ENCODE assay signal across 8 cellular contexts in genomic region chr6:137641474-137642077, GRCh38.
DNase-seq lines count a peak whose midpoint lies in the region; ATAC-seq and TF ChIP-seq lines count a peak whose summit lies in the region.

No MANE protein-coding gene starts in this region.

- H3K9me3 ChIP-seq in A673 (ENCODE audit: low read depth, low read length, poor library complexity, severe bottlenecking) (no peaks in the 10 kb centered on the region), NT2/D1 (ENCODE audit: insufficient read depth, low read length) (no peaks in the 10 kb centered on the region)

- H3K4me1 ChIP-seq in A673 (ENCODE audit: insufficient read depth, low read length, poor library complexity, severe bottlenecking) (no peaks in the 10 kb centered on the region), NT2/D1 (ENCODE audit: insufficient read depth, insufficient read length) (no peaks in the 10 kb centered on the region)

- H3K36me3 ChIP-seq in A673 (ENCODE audit: insufficient read depth, low read length, poor library complexity, severe bottlenecking) = no peaks in the 10 kb centered on the region
- H3K36me3 ChIP-seq in NT2/D1 (ENCODE audit: insufficient read depth, insufficient read length, low read length) = no peaks in the 10 kb centered on the region

- peak; percentile 82 for DNase-seq in A673 (ENCODE audit: low spot score)
- DNase-seq in HL-60 (ENCODE audit: low read depth in 1 of 2, low spot score in 1 of 2) = peak; percentile 16 to 63
- DNase-seq in NT2/D1 (ENCODE audit: low read depth, low spot score) = peak; percentile 60
- DNase-seq in activated CD8-positive, alpha-beta memory T cell treated with anti-CD3 and anti-CD28 coated beads, Interleukin-2, amount 50 U/mL, for 4 hours = peak; percentile 63
- DNase-seq in natural killer cell = peak; percentile 47
- DNase-seq in stimulated activated naive CD4-positive, alpha-beta T cell treated with Interleukin-2 at 50 U/mL for 16 hours (lab: John Stamatoyannopoulos, UW) = peak; percentile 38

- H3K36me3 Mint-ChIP-seq in natural killer cell = no peaks in the 10 kb centered on the region

- POLR2A ChIA-PET in A673 (lab: Charles Lee; ENCODE audit: low non-redundant PET) = no interaction called here

- H3K9me3 Mint-ChIP-seq in natural killer cell = no peaks in the 10 kb centered on the region

- intact Hi-C loops in A673 (cut with micrococcal nuclease; ENCODE audit: unreplicated experiment) (loop anchor here (1.0 to 5.0 kb wide), 5 partner anchors 299 to 674 kb away; no protein-coding TSS in a partner anchor), natural killer cell (cut with micrococcal nuclease) (loop anchor here (1.0 to 10.0 kb wide), 5 partner anchors 370 to 797 kb away; no protein-coding TSS in a partner anchor)

- peak; percentile 78 for TF ChIP-seq CTCF in A673 (conservative IDR thresholded peaks at IDR 0.05; ENCODE audit: low read depth, low read length)
- TF ChIP-seq CTCF in HL-60 (IDR thresholded peaks at IDR 0.05; ENCODE audit: insufficient read depth, low read length) = peak; percentile 4
- TF ChIP-seq CTCF in natural killer cell (IDR thresholded peaks at IDR 0.05) = peak; percentile 86

- H3K27ac ChIP-seq in A673 (ENCODE audit: low read depth, low read length, poor library complexity, severe bottlenecking) = no peak overlapping the region
- H3K27ac ChIP-seq in HL-60 (replicated peaks) = no peak overlapping the region

- H3K9ac ChIP-seq in NT2/D1 (ENCODE audit: insufficient read length, low read depth) = no peak overlapping the region

- CTCF ChIA-PET in A673 (lab: Charles Lee) = interaction anchor here (0.5 to 1.0 kb wide), 10 partner anchors 51 to 1139 kb away, joined by 3 to 8 read pairs (median 4); no protein-coding TSS in a partner anchor

- no TSS peak for BruUV-seq in A673 (replicated peaks; lab: Mats Ljungman, UMichigan)

- no peak overlapping the region for H3K4me3 Mint-ChIP-seq in natural killer cell

- peaks cover 8 to 31% of the 10 kb centered on the region in 2 donors for H3K27me3 Mint-ChIP-seq in natural killer cell (ENCODE audit: low read depth in 2 of 2)

- H3K4me1 Mint-ChIP-seq in natural killer cell = peaks cover 0 to 5% of the 10 kb centered on the region in 2 donors

- H3K27ac Mint-ChIP-seq in natural killer cell = no peak overlapping the region

- H3K4me3 ChIP-seq in A673 (ENCODE audit: low read depth, low read length, poor library complexity, severe bottlenecking) (no peak overlapping the region), HL-60 (replicated peaks; ENCODE audit: insufficient read depth, low read length) (no peak overlapping the region), NT2/D1 (ENCODE audit: insufficient read length, low read depth) (no peak overlapping the region)

- ATAC-seq in GM18517 (IDR thresholded peaks at IDR 0.05; ENCODE audit: unreplicated experiment) = peak; percentile 62
- peak; percentile 88 for ATAC-seq in esophagus mucosa
- ATAC-seq in natural killer cell = peak; percentile 82 to 95 (median 92)

- H3K27me3 ChIP-seq in A673 (replicated peaks; ENCODE audit: insufficient read depth, low read depth, low read length, poor library complexity) (peaks cover 2% of the 10 kb centered on the region), HL-60 (ENCODE audit: insufficient read depth, poor library complexity, severe bottlenecking) (peaks cover under 1% of the 10 kb centered on the region), NT2/D1 (ENCODE audit: insufficient read depth, insufficient read length) (no peaks in the 10 kb centered on the region)

Comparison
In these comparisons a context has a peak if more than half of its experiments do, and no peak if none do; other contexts are left out.
1. CTCF ChIP-seq: peak in every context shown above with its lines; median percentile 86 in natural killer cell; 78 in A673; 4 in HL-60.